20 cellular contexts compared by ENCODE assay signal in the genomic region with DNA sequence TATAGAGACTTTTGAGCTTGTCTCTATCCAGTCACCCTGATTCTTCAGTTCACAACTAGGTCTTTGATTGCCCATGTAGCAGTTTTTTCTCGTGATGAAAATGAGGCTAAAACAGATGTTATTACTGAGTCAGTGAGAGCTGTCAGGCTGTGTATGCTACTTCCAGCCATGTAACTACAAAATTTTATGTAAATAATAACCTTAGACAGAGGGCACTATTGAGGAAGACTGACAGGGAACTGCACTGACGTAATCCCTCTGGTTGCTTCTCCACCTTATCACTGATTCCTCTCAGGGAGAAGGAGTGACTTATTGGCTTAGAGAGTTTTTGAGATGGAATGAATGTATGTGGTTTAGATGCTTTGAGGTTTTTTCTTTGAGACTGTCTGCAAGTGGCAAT.
"Had no signal": no experiment of that assay in that cellular context is flagged by ENCODE, and none has a peak within 500 bp of the region (broad histone marks: within the 10 kb centered on the region; RNA-seq: fewer than 3 reads in every experiment).

No MANE protein-coding gene starts in this region.

- FAIRE-seq: kidney, TTC549 had no signal

- DNase-seq: activated CD4-positive, alpha-beta T cell treated with anti-CD3 and anti-CD28 coated beads, Interleukin-2, amount 50 U/mL, for 1 hour; activated naive CD4-positive, alpha-beta T cell; activated T-cell treated with anti-CD3 and anti-CD28 coated beads for 4 hours; central memory CD4-positive, alpha-beta T cell; effector CD4-positive, alpha-beta T cell; esophagus squamous epithelium; hippocampal formation; kidney; left lung; mammary epithelial cell; naive B cell; stimulated activated CD4-positive, alpha-beta T cell treated with anti-CD3 and anti-CD28 coated beads, Interleukin-12 subunit alpha, Interleukin-12 subunit beta, amount 100 ng/mL, for 4 hours; stimulated activated CD4-positive, alpha-beta T cell treated with anti-CD3 and anti-CD28 coated beads, Interleukin-2, amount 100 ng/mL, for 24 hours; stomach; T-helper 2 cell; testis; upper lobe of right lung had no signal

- H3K4me1 ChIP-seq: esophagus squamous epithelium, left lung, stomach, testis, upper lobe of right lung had no signal

- ATAC-seq: activated CD4-positive, CD25-positive, alpha-beta regulatory T cell treated with anti-CD3 and anti-CD28 coated beads, Interleukin-2, amount 50 U/mL, for 24 hours; left lung; upper lobe of right lung had no signal

- H3K4me3 ChIP-seq: coronary artery, esophagus squamous epithelium, left lung, stomach, testis, upper lobe of right lung had no signal

- H3K27ac ChIP-seq: coronary artery, esophagus squamous epithelium, left lung, stomach, testis, upper lobe of right lung had no signal

- H3K36me3 ChIP-seq: esophagus squamous epithelium, left lung, stomach, upper lobe of right lung had no signal

- H3K9me3 ChIP-seq: esophagus squamous epithelium, left lung, stomach, testis, upper lobe of right lung had no signal

- H3K27me3 ChIP-seq: left lung, stomach, testis had no signal
